In the genomic region with DNA sequence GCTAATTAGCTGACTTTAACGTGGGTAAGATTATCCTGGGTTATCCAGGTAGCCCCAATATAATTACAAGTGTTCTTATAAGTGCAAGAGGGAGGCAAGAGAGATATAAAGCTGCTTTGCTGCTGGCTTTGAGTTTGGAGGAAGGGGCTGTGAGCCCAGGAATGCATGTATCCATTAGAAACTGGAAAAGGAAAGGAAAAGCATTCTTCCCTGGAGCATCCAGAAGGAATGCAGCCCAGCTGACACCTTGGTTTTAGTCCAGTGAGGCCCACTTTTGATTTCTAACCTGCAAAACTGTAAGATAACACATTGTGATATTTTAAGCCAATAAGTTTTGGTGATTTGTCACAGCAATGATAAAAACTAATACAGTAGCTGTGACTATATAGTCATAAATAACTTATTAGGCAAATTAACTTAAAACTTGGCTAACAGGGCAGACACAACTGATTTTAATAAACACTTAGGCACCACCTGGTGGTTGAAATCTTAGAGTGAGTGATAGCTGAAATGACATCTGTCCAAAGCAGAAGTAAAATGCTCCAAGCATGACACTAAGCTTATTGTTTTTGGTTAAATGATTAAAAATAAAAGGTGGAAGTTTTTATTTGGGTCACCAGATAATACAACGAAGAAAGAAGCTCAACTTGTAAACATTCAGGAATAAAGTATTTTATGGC, we compare ENCODE assay signal across 8 cellular contexts. TPM values are rescaled to one million over a fixed set of nuclear protein-coding genes. Genes with fewer than 3 reads are reported as not detected.
DNase-seq lines count a peak whose midpoint lies in the region; ATAC-seq and TF ChIP-seq lines count a peak whose summit lies in the region.

No MANE protein-coding gene starts in this region.

- no peaks in the 10 kb centered on the region for H3K9me3 Mint-ChIP-seq in chondrocyte (ENCODE audit: low read depth)
- H3K9me3 Mint-ChIP-seq in CD8-positive, alpha-beta memory T cell = no peaks in the 10 kb centered on the region

- peaks cover 5% of the 10 kb centered on the region for H3K4me1 Mint-ChIP-seq in chondrocyte (ENCODE audit: low read depth)
- H3K4me1 Mint-ChIP-seq in CD8-positive, alpha-beta memory T cell = peaks cover 0 to 5% (median 0%) of the 10 kb centered on the region in 3 donors

- CTCF ChIA-PET in CD8-positive, alpha-beta memory T cell (lab: Charles Lee) = interaction anchor here (1.3 to 1.6 kb wide), 3 partner anchors 13 to 320 kb away, joined by 3 to 9 read pairs (median 5); no protein-coding TSS in a partner anchor

- no peaks in the 10 kb centered on the region for H3K36me3 ChIP-seq in Loucy (ENCODE audit: insufficient read depth, low read length)
- no peaks in the 10 kb centered on the region for H3K36me3 ChIP-seq in CD8-positive, alpha-beta memory T cell (ENCODE audit: insufficient read depth, low read length)

- H3K27ac Mint-ChIP-seq in chondrocyte (ENCODE audit: unreplicated experiment) = no peak overlapping the region
- no peak overlapping the region for H3K27ac Mint-ChIP-seq in CD8-positive, alpha-beta memory T cell

- peak; percentile 27 for TF ChIP-seq CTCF in GM12864 (IDR thresholded peaks at IDR 0.05; ENCODE audit: low read depth, low read length, missing control alignments)
- TF ChIP-seq CTCF in Loucy (conservative IDR thresholded peaks at IDR 0.05; ENCODE audit: low read length) = peak; percentile 72
- TF ChIP-seq CTCF in chondrocyte (IDR thresholded peaks at IDR 0.05) = peak; percentile 75
- TF ChIP-seq CTCF in foreskin fibroblast (IDR thresholded peaks at IDR 0.05; ENCODE audit: low read depth, low read length) = no peak

- no peaks in the 10 kb centered on the region for H3K27me3 Mint-ChIP-seq in chondrocyte (ENCODE audit: low read depth)
- H3K27me3 Mint-ChIP-seq in CD8-positive, alpha-beta memory T cell = peaks cover 0 to 6% of the 10 kb centered on the region in 2 donors

- H3K4me3 Mint-ChIP-seq in chondrocyte (ENCODE audit: unreplicated experiment) = no peak overlapping the region
- H3K4me3 Mint-ChIP-seq in CD8-positive, alpha-beta memory T cell = no peak overlapping the region

- peak; percentile 75 for ATAC-seq in GM21528 (IDR thresholded peaks at IDR 0.05; ENCODE audit: low FRiP score, unreplicated experiment)

- H4K20me1 ChIP-seq in Loucy (ENCODE audit: insufficient read depth, low read length, poor library complexity, severe bottlenecking) = no peaks in the 10 kb centered on the region

- no peaks in the 10 kb centered on the region for H3K36me3 Mint-ChIP-seq in chondrocyte (ENCODE audit: low read depth)
- H3K36me3 Mint-ChIP-seq in CD8-positive, alpha-beta memory T cell = no peaks in the 10 kb centered on the region

- DNase-seq in GM12864 (ENCODE audit: low read depth) = no peak
- no peak for DNase-seq in chondrocyte (ENCODE audit: low spot score)
- DNase-seq in renal cortical epithelial cell (ENCODE audit: low read depth) = peak; percentile 62
- no peak for DNase-seq in foreskin fibroblast
- DNase-seq in hepatic stellate cell (ENCODE audit: low spot score) = no peak
- DNase-seq in CD8-positive, alpha-beta memory T cell = no peak

- no peak overlapping the region for H3K27ac ChIP-seq in CD8-positive, alpha-beta memory T cell (ENCODE audit: low read depth, low read length)

- no peaks in the 10 kb centered on the region for H3K4me1 ChIP-seq in Loucy (ENCODE audit: insufficient read depth, low read length, poor library complexity, severe bottlenecking)
- H3K4me1 ChIP-seq in CD8-positive, alpha-beta memory T cell (ENCODE audit: insufficient read depth, low read length) = no peaks in the 10 kb centered on the region

- no peaks in the 10 kb centered on the region for H3K79me2 ChIP-seq in Loucy (ENCODE audit: insufficient read depth, low read length)

- no peak overlapping the region for H3K4me2 ChIP-seq in Loucy (ENCODE audit: low read depth, low read length, poor library complexity, severe bottlenecking)

- H3K9me3 ChIP-seq in Loucy (ENCODE audit: insufficient read depth, low read depth, low read length) = no peaks in the 10 kb centered on the region
- H3K9me3 ChIP-seq in CD8-positive, alpha-beta memory T cell (ENCODE audit: low read length) = no peaks in the 10 kb centered on the region

- H3K4me3 ChIP-seq in GM12864 (ENCODE audit: low read depth, low read length) (no peak overlapping the region), Loucy (ENCODE audit: low read length, poor library complexity, severe bottlenecking) (no peak overlapping the region), foreskin fibroblast (ENCODE audit: low read depth in 1 of 2, low read length in 2 of 2) (no peak overlapping the region)
- no peak overlapping the region for H3K4me3 ChIP-seq in CD8-positive, alpha-beta memory T cell (ENCODE audit: low read length)

- peaks cover 48% of the 10 kb centered on the region for H3K27me3 ChIP-seq in Loucy (ENCODE audit: insufficient read depth, low read length, poor library complexity, severe bottlenecking)
- H3K27me3 ChIP-seq in CD8-positive, alpha-beta memory T cell (ENCODE audit: insufficient read depth, low read length, poor library complexity, severe bottlenecking) = no peaks in the 10 kb centered on the region

- no peak overlapping the region for H2AFZ ChIP-seq in Loucy (ENCODE audit: low read length)

- no peak overlapping the region for H3K9ac ChIP-seq in Loucy (ENCODE audit: low read depth, low read length, poor library complexity, severe bottlenecking)

- POLR2A ChIA-PET in CD8-positive, alpha-beta memory T cell (lab: Charles Lee) = no interaction called here

- no peaks in the 10 kb centered on the region for H3F3A ChIP-seq in Loucy (ENCODE audit: low read depth)

- no peaks in the 10 kb centered on the region for H3K9me2 ChIP-seq in Loucy (replicated peaks; ENCODE audit: low read depth, low read length)

RNA-seq across cellular contexts. Expression of gene ADGRF4, which starts 35.6 kb away (rescaled TPM):
- total RNA-seq in chondrocyte = not detected in 3 replicates
- 0.10 and 5.2 TPM in 2 replicates for total RNA-seq in renal cortical epithelial cell
- not detected for total RNA-seq in CD8-positive, alpha-beta memory T cell
- polyA plus RNA-seq in CD8-positive, alpha-beta memory T cell = not detected

RNA-seq across cellular contexts. Expression of gene OPN5, which starts 47.8 kb away (rescaled TPM):
- not detected in 3 replicates for total RNA-seq in chondrocyte
- total RNA-seq in renal cortical epithelial cell = under 0.01 TPM in 1 of 2 replicates, not detected in the other
- total RNA-seq in CD8-positive, alpha-beta memory T cell = not detected
- not detected for polyA plus RNA-seq in CD8-positive, alpha-beta memory T cell
